ENCODE assay signal across 8 cellular contexts in the genomic region with DNA sequence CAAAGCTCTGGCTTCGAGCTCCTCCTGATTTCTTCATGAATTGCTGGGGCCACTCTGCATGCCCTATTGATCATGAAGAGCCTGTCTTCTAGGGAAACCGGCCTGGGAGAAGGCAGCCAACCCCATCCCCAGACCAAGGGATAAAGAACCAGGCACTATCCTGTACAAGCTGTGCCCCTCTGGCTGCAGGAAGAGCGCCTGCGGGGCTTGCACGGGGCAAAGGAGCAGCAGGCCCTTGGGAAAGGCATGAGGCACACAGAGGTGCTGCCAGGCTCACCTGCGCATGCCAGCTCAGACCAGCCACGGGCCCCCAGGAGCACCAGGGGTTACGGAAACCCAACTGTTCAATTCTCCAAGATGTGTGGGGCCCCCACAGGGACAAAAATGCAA.
DNase-seq lines count a peak whose midpoint lies in the region; ATAC-seq and TF ChIP-seq lines count a peak whose summit lies in the region.

No MANE protein-coding gene starts in this region.

- H3K27me3 ChIP-seq in iPS DF 6.9 (ENCODE audit: control insufficient read depth, insufficient read depth, low read length): no peaks in the 10 kb centered on the region

- H3K4me3 ChIP-seq in iPS DF 6.9 (ENCODE audit: low read length): peak overlapping the region; percentile 92; the same call in 1 of the 2 replicates

- peak; percentile 84 for DNase-seq in DMS79 treated with DMSO at 0.1 percent for 48 hours (lab: John Stamatoyannopoulos, UW)
- no peak for DNase-seq in DMS79 (lab: John Stamatoyannopoulos, UW)
- DNase-seq in iPS DF 6.9 (ENCODE audit: low read depth, low spot score): no peak
- peak; percentile 29 for DNase-seq in stimulated activated CD8-positive, alpha-beta memory T cell treated with anti-CD3 and anti-CD28 coated beads, Interleukin-4, amount 100 ng/mL, for 48 hours

- H3K27ac ChIP-seq in VCaP: peak overlapping the region; percentile 93
- H3K27ac ChIP-seq in iPS DF 6.9 (ENCODE audit: low read length): no peak overlapping the region

- no CpG with 5 or more reads among the region's 8 CpGs for WGBS in iPS DF 6.9 (ENCODE audit: insufficient coverage, insufficient read length)

- TF ChIP-seq CTCF in VCaP (conservative IDR thresholded peaks at IDR 0.05): no peak

- ATAC-seq in HG03135 (IDR thresholded peaks at IDR 0.05; ENCODE audit: unreplicated experiment) (no peak), HG03175 (IDR thresholded peaks at IDR 0.05; ENCODE audit: unreplicated experiment) (no peak), HG03520 (IDR thresholded peaks at IDR 0.05; ENCODE audit: unreplicated experiment) (no peak)

- peaks cover 2% of the 10 kb centered on the region; the same call in 1 of the 2 replicates for H3K4me1 ChIP-seq in iPS DF 6.9 (ENCODE audit: control insufficient read depth, insufficient read depth, low read length)

- no peaks in the 10 kb centered on the region for H3K36me3 ChIP-seq in iPS DF 6.9 (ENCODE audit: control insufficient read depth, insufficient read depth, low read length)

- H3K9me3 ChIP-seq in iPS DF 6.9 (ENCODE audit: control insufficient read depth, insufficient read depth, low read length): no peaks in the 10 kb centered on the region

Comparison
In these comparisons a context has a peak if more than half of its experiments do, and no peak if none do; other contexts are left out.
1. DNase-seq: peak in DMS79 treated with DMSO at 0.1 percent for 48 hours (single experiment) and stimulated activated CD8-positive, alpha-beta memory T cell treated with anti-CD3 and anti-CD28 coated beads, Interleukin-4, amount 100 ng/mL, for 48 hours (single experiment); none in DMS79 (single experiment) and iPS DF 6.9 (single experiment).